Comparison of ENCODE assay signal across 25 cellular contexts in the genomic region with DNA sequence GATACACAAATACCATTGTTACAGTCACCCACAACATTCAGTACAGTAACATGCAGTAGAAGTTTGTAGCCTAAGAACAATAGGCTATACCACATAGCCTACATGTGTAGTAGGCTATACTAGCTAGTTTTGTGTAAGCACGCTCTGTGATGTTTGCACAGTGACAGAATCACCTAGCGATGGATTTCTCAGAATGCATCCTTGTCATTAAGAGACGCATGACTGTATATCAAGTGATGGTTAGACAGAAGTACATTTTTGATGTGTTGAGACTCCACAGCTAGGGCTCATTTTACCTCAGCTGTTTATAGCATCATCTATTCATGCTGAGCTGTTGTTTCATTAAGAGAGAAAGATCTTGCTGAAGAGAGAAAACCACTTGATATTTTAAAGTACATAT.
"Had no signal": no experiment of that assay in that cellular context is flagged by ENCODE, and none has a peak within 500 bp of the region (broad histone marks: within the 10 kb centered on the region; RNA-seq: fewer than 3 reads in every experiment).

No MANE protein-coding gene starts in this region.

- H3K27me3 Mint-ChIP-seq: naive B cell; naive thymus-derived CD8-positive, alpha-beta T cell had no signal

- ATAC-seq: foreskin keratinocyte; gastroesophageal sphincter; heart right ventricle; left cardiac atrium; left lung; left ventricle myocardium superior; lower lobe of right lung; mucosa of descending colon; naive thymus-derived CD8-positive, alpha-beta T cell had no signal

- DNase-seq: dermis blood vessel endothelial cell; dorsolateral prefrontal cortex; effector CD4-positive, alpha-beta T cell; effector memory CD4-positive, alpha-beta T cell; foreskin keratinocyte; head of caudate nucleus; heart right ventricle; hypothalamus; immature natural killer cell; left cardiac atrium; left lung; left ventricle myocardium superior; lower lobe of right lung; mesenchymal stem cell; mucosa of descending colon; naive B cell; naive thymus-derived CD8-positive, alpha-beta T cell had no signal

- H3K27ac ChIP-seq: coronary artery, dorsolateral prefrontal cortex, esophagus muscularis mucosa, foreskin keratinocyte, gastroesophageal sphincter, heart right ventricle, left lung, lower lobe of right lung had no signal

- H3K4me3 Mint-ChIP-seq: immature natural killer cell; mesothelial cell of epicardium; naive B cell; naive thymus-derived CD8-positive, alpha-beta T cell had no signal

- H3K27ac Mint-ChIP-seq: immature natural killer cell; mesothelial cell of epicardium; naive thymus-derived CD8-positive, alpha-beta T cell had no signal

- H3K4me1 Mint-ChIP-seq: immature natural killer cell, mesothelial cell of epicardium, naive B cell had no signal

- H3K4me3 ChIP-seq: coronary artery, dorsolateral prefrontal cortex, esophagus muscularis mucosa, gastroesophageal sphincter, heart right ventricle, left lung, lower lobe of right lung, mucosa of descending colon had no signal

- H3K27me3 ChIP-seq: dorsolateral prefrontal cortex, esophagus muscularis mucosa, foreskin keratinocyte, gastroesophageal sphincter, heart right ventricle, left lung had no signal

- FAIRE-seq: colon, endothelial cell of umbilical vein, frontal cortex, keratinocyte had no signal

- H3K4me1 ChIP-seq: esophagus muscularis mucosa, foreskin keratinocyte, gastroesophageal sphincter, left lung, lower lobe of right lung had no signal

- H3K9me3 ChIP-seq: esophagus muscularis mucosa, gastroesophageal sphincter, heart right ventricle, left lung, lower lobe of right lung, mucosa of descending colon had no signal

- H3K9me3 Mint-ChIP-seq: immature natural killer cell; mesothelial cell of epicardium; naive B cell; naive thymus-derived CD8-positive, alpha-beta T cell had no signal
